In the genomic region with DNA sequence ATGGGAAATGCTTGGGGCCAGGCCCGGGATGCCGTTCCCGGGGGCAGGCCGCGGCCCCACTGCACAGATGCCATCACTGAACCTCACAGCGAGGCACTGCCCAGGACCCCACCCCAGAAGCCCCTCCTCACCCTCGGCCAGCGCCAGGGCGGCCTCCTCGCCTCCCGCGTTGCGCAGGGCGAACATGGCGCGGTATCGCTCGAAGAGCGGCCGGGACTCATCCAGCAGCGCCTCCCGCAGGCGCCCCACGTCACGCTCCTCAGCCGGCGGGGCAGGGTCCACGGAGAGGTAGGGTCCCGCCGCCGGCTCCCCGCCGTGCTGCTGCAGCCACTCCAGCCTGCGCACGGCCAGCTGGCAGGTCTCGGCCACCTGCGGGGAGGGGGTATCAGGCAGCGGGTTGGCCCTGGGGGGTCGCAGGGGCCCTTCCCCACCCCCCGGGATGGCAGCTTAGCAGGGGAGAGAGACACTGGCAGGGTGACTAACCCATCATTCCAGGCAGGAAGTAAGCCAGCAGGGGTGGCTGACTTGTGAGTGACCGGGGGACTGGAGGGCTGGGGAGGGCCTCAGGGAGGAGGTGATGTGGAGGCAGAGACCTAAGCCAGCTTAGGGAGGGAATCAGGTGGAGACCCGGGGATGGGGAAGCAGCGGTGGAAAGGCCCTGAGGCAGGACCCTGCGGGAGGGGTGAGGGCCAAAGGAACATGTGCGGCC, we compare ENCODE assay signal across 1 cellular context.
TF ChIP-seq lines count a peak whose summit lies in the region.

No MANE protein-coding gene starts in this region.

TF ChIP-seq in K562, 482 proteins besides CTCF, POLR2A, EP300 and RAD21:
- no peak for TF ChIP-seq HNRNPLL (IDR thresholded peaks at IDR 0.05; ENCODE audit: low read depth, low read length, poor library complexity, severe bottlenecking)
- TF ChIP-seq, protein P1, sequence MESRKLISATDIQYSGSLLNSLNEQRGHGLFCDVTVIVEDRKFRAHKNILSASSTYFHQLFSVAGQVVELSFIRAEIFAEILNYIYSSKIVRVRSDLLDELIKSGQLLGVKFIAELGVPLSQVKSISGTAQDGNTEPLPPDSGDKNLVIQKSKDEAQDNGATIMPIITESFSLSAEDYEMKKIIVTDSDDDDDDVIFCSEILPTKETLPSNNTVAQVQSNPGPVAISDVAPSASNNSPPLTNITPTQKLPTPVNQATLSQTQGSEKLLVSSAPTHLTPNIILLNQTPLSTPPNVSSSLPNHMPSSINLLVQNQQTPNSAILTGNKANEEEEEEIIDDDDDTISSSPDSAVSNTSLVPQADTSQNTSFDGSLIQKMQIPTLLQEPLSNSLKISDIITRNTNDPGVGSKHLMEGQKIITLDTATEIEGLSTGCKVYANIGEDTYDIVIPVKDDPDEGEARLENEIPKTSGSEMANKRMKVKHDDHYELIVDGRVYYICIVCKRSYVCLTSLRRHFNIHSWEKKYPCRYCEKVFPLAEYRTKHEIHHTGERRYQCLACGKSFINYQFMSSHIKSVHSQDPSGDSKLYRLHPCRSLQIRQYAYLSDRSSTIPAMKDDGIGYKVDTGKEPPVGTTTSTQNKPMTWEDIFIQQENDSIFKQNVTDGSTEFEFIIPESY (CRISPR knock-in tag; IDR thresholded peaks at IDR 0.05) = no peak
- TF ChIP-seq, protein P2, sequence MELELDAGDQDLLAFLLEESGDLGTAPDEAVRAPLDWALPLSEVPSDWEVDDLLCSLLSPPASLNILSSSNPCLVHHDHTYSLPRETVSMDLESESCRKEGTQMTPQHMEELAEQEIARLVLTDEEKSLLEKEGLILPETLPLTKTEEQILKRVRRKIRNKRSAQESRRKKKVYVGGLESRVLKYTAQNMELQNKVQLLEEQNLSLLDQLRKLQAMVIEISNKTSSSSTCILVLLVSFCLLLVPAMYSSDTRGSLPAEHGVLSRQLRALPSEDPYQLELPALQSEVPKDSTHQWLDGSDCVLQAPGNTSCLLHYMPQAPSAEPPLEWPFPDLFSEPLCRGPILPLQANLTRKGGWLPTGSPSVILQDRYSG (tag; conservative IDR thresholded peaks at IDR 0.05; ENCODE audit: low read depth) = no peak
- no peak for TF ChIP-seq TARDBP (IDR thresholded peaks at IDR 0.05)
- TF ChIP-seq RBFOX2 (IDR thresholded peaks at IDR 0.05; ENCODE audit: low read depth, low read length) = 0 out of 2 replicates have a peak, but pooled peaks have one; percentile 36
